Comparison of ENCODE assay signal across 11 cellular contexts in the genomic region with DNA sequence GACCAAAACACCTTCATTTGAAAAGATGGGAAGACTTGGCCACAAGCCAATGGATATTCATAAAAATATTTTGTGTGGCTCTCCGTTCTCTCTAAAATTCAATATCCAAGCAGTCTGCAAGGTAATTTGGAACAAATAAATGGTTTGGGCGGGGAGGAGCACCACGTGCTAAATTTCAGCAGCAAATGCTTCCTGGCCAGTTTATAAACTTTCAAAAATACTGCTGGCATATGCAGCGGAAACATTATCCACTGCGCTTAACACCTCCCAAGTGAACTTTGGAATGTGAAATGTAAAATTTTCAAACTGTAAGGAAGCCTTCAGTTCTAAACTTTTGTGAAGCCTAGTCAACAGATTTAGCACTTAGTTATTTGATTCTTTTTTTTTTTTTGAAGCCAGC.
"Had no signal": no experiment of that assay in that cellular context is flagged by ENCODE, and none has a peak within 500 bp of the region (broad histone marks: within the 10 kb centered on the region; RNA-seq: fewer than 3 reads in every experiment).

No MANE protein-coding gene starts in this region.

- DNase-seq: activated CD4-positive, alpha-beta T cell treated with anti-CD3 and anti-CD28 coated beads for 48 hours; activated CD8-positive, alpha-beta memory T cell treated with anti-CD3 and anti-CD28 coated beads for 24 hours; activated naive CD4-positive, alpha-beta T cell treated with anti-CD3 and anti-CD28 coated beads, Interleukin-2, amount 50 U/mL, for 16 hours; amniotic stem cell; brain microvascular endothelial cell; dorsolateral prefrontal cortex; small intestine; upper lobe of left lung had no signal

- ATAC-seq: WTC11 had no signal

- H3K27me3 ChIP-seq: brain microvascular endothelial cell, dorsolateral prefrontal cortex, ovary, upper lobe of left lung had no signal

- H3K27ac ChIP-seq: brain microvascular endothelial cell, ovary, SK-N-MC had no signal

- H3K36me3 ChIP-seq: ovary had no signal

- H3K9me3 ChIP-seq: ovary, upper lobe of left lung had no signal

- H3K4me3 ChIP-seq: dorsolateral prefrontal cortex, ovary, SK-N-MC, upper lobe of left lung had no signal
